Comparison of ENCODE assay signal across 16 cellular contexts in genomic region chr2:85356186-85356585, GRCh38.
"Had no signal": no experiment of that assay in that cellular context is flagged by ENCODE, and none has a peak within 500 bp of the region (broad histone marks: within the 10 kb centered on the region; RNA-seq: fewer than 3 reads in every experiment).

No MANE protein-coding gene starts in this region.

- H3K9me3 Mint-ChIP-seq: activated naive CD4-positive, alpha-beta T cell treated with anti-CD3 and anti-CD28 coated beads for 36 hours; dendritic cell treated with granulocyte-macrophage colony-stimulating factor and Interleukin-4, amounts not matched to agents 40 ng/mL and 50 ng/mL, for 4 days; memory B cell; stimulated activated naive B cell treated with anti-CD40 and anti-IgM and Interleukin-4, amounts not matched to agents 10 μg/mL and 1 μg/mL and 100 μg/mL, for 72 hours; T-helper 2 cell treated with Interferon-gamma antibody and Interleukin-4, amounts not matched to agents 5 μg/mL and 100 μg/mL, for 36 hours had no signal

- H3K27ac Mint-ChIP-seq: activated naive CD4-positive, alpha-beta T cell treated with anti-CD3 and anti-CD28 coated beads for 36 hours had no signal

- ATAC-seq: body of pancreas; left cardiac atrium; right lobe of liver; stimulated activated naive B cell treated with anti-CD40 and anti-IgM and Interleukin-4, amounts not matched to agents 10 μg/mL and 1 μg/mL and 100 μg/mL, for 72 hours had no signal

- H3K27me3 ChIP-seq: adrenal gland, body of pancreas, right lobe of liver, SJCRH30, spleen had no signal

- H3K4me3 ChIP-seq: body of pancreas had no signal

- H3K27ac ChIP-seq: adrenal gland, body of pancreas, right lobe of liver, SJCRH30 had no signal

- DNase-seq: activated CD8-positive, alpha-beta memory T cell treated with anti-CD3 and anti-CD28 coated beads, Interleukin-2, amount 50 U/mL, for 4 hours; glutamatergic neuron; left cardiac atrium; right lobe of liver; spleen; stimulated activated CD4-positive, alpha-beta T cell treated with anti-CD3 and anti-CD28 coated beads, Interleukin-1b, Interleukin-23, amount 100 ng/mL, for 48 hours; stimulated activated naive B cell treated with anti-CD40 and anti-IgM and Interleukin-4, amounts not matched to agents 10 μg/mL and 1 μg/mL and 100 μg/mL, for 72 hours; trophoblast cell had no signal

- H3K27me3 Mint-ChIP-seq: dendritic cell treated with granulocyte-macrophage colony-stimulating factor and Interleukin-4, amounts not matched to agents 40 ng/mL and 50 ng/mL, for 4 days; memory B cell; progenitor cell of endocrine pancreas; stimulated activated naive B cell treated with anti-CD40 and anti-IgM and Interleukin-4, amounts not matched to agents 10 μg/mL and 1 μg/mL and 100 μg/mL, for 72 hours had no signal

- H3K9me3 ChIP-seq: adrenal gland, body of pancreas, right lobe of liver, SJCRH30, spleen had no signal
